Comparison of ENCODE assay signal across 13 cellular contexts in genomic region chr6:379367-380181, GRCh38. TPM values are rescaled to one million over a fixed set of nuclear protein-coding genes. Genes with fewer than 3 reads are reported as not detected.
DNase-seq lines count a peak whose midpoint lies in the region; ATAC-seq, FAIRE-seq and TF ChIP-seq lines count a peak whose summit lies in the region.
"Had no signal": no experiment of that assay in that cellular context is flagged by ENCODE, and none has a peak within 500 bp of the region (broad histone marks: within the 10 kb centered on the region; RNA-seq: fewer than 3 reads in every experiment).

No MANE protein-coding gene starts in this region.

- H3K4me1 ChIP-seq in CD8-positive, alpha-beta memory T cell (ENCODE audit: insufficient read depth, low read length) = no peaks in the 10 kb centered on the region
- H3K4me1 ChIP-seq: sigmoid colon had no signal

- peak; percentile 91 for FAIRE-seq in GM12891 (lab: Jason Lieb, UNC)
- no peak for FAIRE-seq in D721Med (lab: Jason Lieb, UNC)

- no peaks in the 10 kb centered on the region for H3K36me3 Mint-ChIP-seq in activated T-helper 1 cell treated with anti-CD3 and anti-CD28 coated beads, Interleukin-12 subunit alpha, Interleukin-12 subunit beta, Interleukin-2, Interleukin-4 antibody, amounts not matched to agents 30 ng/mL and 10 ng/mL and 1 ng/mL, durations not matched to agents 14 hours and 24 hours and 36 hours (ENCODE audit: low read depth)
- H3K36me3 Mint-ChIP-seq in CD8-positive, alpha-beta memory T cell = no peaks in the 10 kb centered on the region

- no peak overlapping the region for H3K27ac Mint-ChIP-seq in activated T-helper 1 cell treated with anti-CD3 and anti-CD28 coated beads, Interleukin-12 subunit alpha, Interleukin-12 subunit beta, Interleukin-2, Interleukin-4 antibody, amounts not matched to agents 30 ng/mL and 10 ng/mL and 1 ng/mL, durations not matched to agents 14 hours and 24 hours and 36 hours
- peak overlapping the region in 1 of 8 donors; percentile 39 for H3K27ac Mint-ChIP-seq in CD8-positive, alpha-beta memory T cell

- POLR2A ChIA-PET in CD8-positive, alpha-beta memory T cell (lab: Charles Lee) = interaction anchor here (1.1 kb wide), 1 partner anchor 18 kb away, joined by 3 read pairs; no protein-coding TSS in a partner anchor

- intact Hi-C loops in left colon (cut with DNase I, micrococcal nuclease) = no loop called here
- intact Hi-C loops in activated T-helper 1 cell treated with anti-CD3 and anti-CD28 coated beads, Interleukin-12 subunit alpha, Interleukin-12 subunit beta, Interleukin-2, Interleukin-4 antibody, amounts not matched to agents 30 ng/mL and 10 ng/mL and 1 ng/mL, durations not matched to agents 14 hours and 24 hours and 36 hours (cut with micrococcal nuclease) = no loop called here

- H3K4me1 Mint-ChIP-seq in activated T-helper 1 cell treated with anti-CD3 and anti-CD28 coated beads, Interleukin-12 subunit alpha, Interleukin-12 subunit beta, Interleukin-2, Interleukin-4 antibody, amounts not matched to agents 30 ng/mL and 10 ng/mL and 1 ng/mL, durations not matched to agents 14 hours and 24 hours and 36 hours (ENCODE audit: low read depth) = peaks cover 13% of the 10 kb centered on the region
- H3K4me1 Mint-ChIP-seq in CD8-positive, alpha-beta memory T cell = peaks cover 0 to 6% (median 5%) of the 10 kb centered on the region in 3 donors

- no peak overlapping the region for H3K4me3 ChIP-seq in CD8-positive, alpha-beta memory T cell (ENCODE audit: low read length)
- H3K4me3 ChIP-seq: sigmoid colon had no signal

- no peak overlapping the region for H3K27ac ChIP-seq in CD8-positive, alpha-beta memory T cell (ENCODE audit: low read depth, low read length)
- H3K27ac ChIP-seq: sigmoid colon had no signal

- no peaks in the 10 kb centered on the region for H3K9me3 ChIP-seq in CD8-positive, alpha-beta memory T cell (ENCODE audit: low read length)
- H3K9me3 ChIP-seq: sigmoid colon had no signal

- no peaks in the 10 kb centered on the region for H3K9me3 Mint-ChIP-seq in activated T-helper 1 cell treated with anti-CD3 and anti-CD28 coated beads, Interleukin-12 subunit alpha, Interleukin-12 subunit beta, Interleukin-2, Interleukin-4 antibody, amounts not matched to agents 30 ng/mL and 10 ng/mL and 1 ng/mL, durations not matched to agents 14 hours and 24 hours and 36 hours
- peaks cover 0 to 3% (median 2%) of the 10 kb centered on the region in 5 donors for H3K9me3 Mint-ChIP-seq in CD8-positive, alpha-beta memory T cell

- DNase-seq in GM12891 (ENCODE audit: insufficient read length, low spot score) (no peak), left colon (peak; percentile 31 to 43), D721Med (ENCODE audit: insufficient read length, low spot score) (no peak)
- DNase-seq in activated T-helper 1 cell treated with anti-CD3 and anti-CD28 coated beads, Interleukin-12 subunit alpha, Interleukin-12 subunit beta, Interleukin-2, Interleukin-4 antibody, amounts not matched to agents 30 ng/mL and 10 ng/mL and 1 ng/mL, durations not matched to agents 14 hours and 24 hours and 36 hours (ENCODE audit: low spot score) = no peak
- DNase-seq in CD8-positive, alpha-beta memory T cell = no peak
- DNase-seq: activated T-cell treated with anti-CD3 and anti-CD28 coated beads, Interleukin-2, amount 50 U/mL, for 1 hour; midbrain; NCI-H2029; sigmoid colon had no signal

- CTCF ChIA-PET in CD8-positive, alpha-beta memory T cell (lab: Charles Lee) = interaction anchor here (1.6 kb wide), 1 partner anchor 11 kb away, joined by 3 read pairs; no protein-coding TSS in a partner anchor

- TF ChIP-seq CTCF in D721Med (IDR thresholded peaks at IDR 0.05; ENCODE audit: insufficient read depth, missing control alignments) = no peak

- no peak for TF ChIP-seq POLR2A in GM12891 (IDR thresholded peaks at IDR 0.05; ENCODE audit: low read depth, low read length)

- ATAC-seq in GM21447 (IDR thresholded peaks at IDR 0.05; ENCODE audit: unreplicated experiment) = peak; percentile 73
- ATAC-seq in HG03378 (IDR thresholded peaks at IDR 0.05; ENCODE audit: unreplicated experiment) = peak; percentile 49
- ATAC-seq in left colon = peak; percentile 51
- no peak for ATAC-seq in GM21390 (IDR thresholded peaks at IDR 0.05; ENCODE audit: unreplicated experiment)

- H3K4me3 Mint-ChIP-seq in activated T-helper 1 cell treated with anti-CD3 and anti-CD28 coated beads, Interleukin-12 subunit alpha, Interleukin-12 subunit beta, Interleukin-2, Interleukin-4 antibody, amounts not matched to agents 30 ng/mL and 10 ng/mL and 1 ng/mL, durations not matched to agents 14 hours and 24 hours and 36 hours = no peak overlapping the region
- no peak overlapping the region for H3K4me3 Mint-ChIP-seq in CD8-positive, alpha-beta memory T cell

- H3K36me3 ChIP-seq in CD8-positive, alpha-beta memory T cell (ENCODE audit: insufficient read depth, low read length) = no peaks in the 10 kb centered on the region
- H3K36me3 ChIP-seq: sigmoid colon had no signal

- peaks cover 7% of the 10 kb centered on the region for H3K27me3 Mint-ChIP-seq in activated T-helper 1 cell treated with anti-CD3 and anti-CD28 coated beads, Interleukin-12 subunit alpha, Interleukin-12 subunit beta, Interleukin-2, Interleukin-4 antibody, amounts not matched to agents 30 ng/mL and 10 ng/mL and 1 ng/mL, durations not matched to agents 14 hours and 24 hours and 36 hours (ENCODE audit: insufficient read depth)
- peaks cover 5 to 52% of the 10 kb centered on the region in 2 donors for H3K27me3 Mint-ChIP-seq in CD8-positive, alpha-beta memory T cell

- no peaks in the 10 kb centered on the region for H3K27me3 ChIP-seq in CD8-positive, alpha-beta memory T cell (ENCODE audit: insufficient read depth, low read length, poor library complexity, severe bottlenecking)

TF ChIP-seq in GM12891, 5 proteins besides CTCF, POLR2A, EP300 and RAD21:
- no peak for TF ChIP-seq POU2F2 (IDR thresholded peaks at IDR 0.05; ENCODE audit: low read depth, low read length)
- TF ChIP-seq PAX5 (IDR thresholded peaks at IDR 0.05; ENCODE audit: insufficient read depth, low read length, severe bottlenecking) = no peak
- TF ChIP-seq TAF1 (IDR thresholded peaks at IDR 0.05; ENCODE audit: low read depth, low read length) = no peak
- TF ChIP-seq SPI1 (IDR thresholded peaks at IDR 0.05; ENCODE audit: low read depth, low read length) = peak; percentile 75
- TF ChIP-seq POLR2AphosphoS5 (IDR thresholded peaks at IDR 0.05; ENCODE audit: low read depth, low read length) = no peak

RNA-seq across cellular contexts. Expression of gene IRF4, which starts 12.0 kb away (rescaled TPM):
- polyA plus RNA-seq in GM12891 (2012; ENCODE audit: low read depth, missing spikeins) = 240 TPM
- total RNA-seq in left colon = 10 to 100 TPM in 1 of 2 donors, 1 to 10 TPM in 1; 5.0 to 11.0 TPM
- total RNA-seq in activated T-helper 1 cell treated with anti-CD3 and anti-CD28 coated beads, Interleukin-12 subunit alpha, Interleukin-12 subunit beta, Interleukin-2, Interleukin-4 antibody, amounts not matched to agents 30 ng/mL and 10 ng/mL and 1 ng/mL, durations not matched to agents 14 hours and 24 hours and 36 hours = 911 and 929 TPM in 2 replicates
- 100 to 1,000 TPM; 700 to 703 TPM for total RNA-seq in CD8-positive, alpha-beta memory T cell
- polyA plus RNA-seq in CD8-positive, alpha-beta memory T cell = 3.4 TPM
- total RNA-seq: G401 had no signal

Comparison
In these comparisons a context has a peak if more than half of its experiments do, and no peak if none do; other contexts are left out.
1. DNase-seq: peak in left colon (2 of 2); none in GM12891 (single experiment), D721Med (single experiment), activated T-helper 1 cell treated with anti-CD3 and anti-CD28 coated beads, Interleukin-12 subunit alpha, Interleukin-12 subunit beta, Interleukin-2, Interleukin-4 antibody, amounts not matched to agents 30 ng/mL and 10 ng/mL and 1 ng/mL, durations not matched to agents 14 hours and 24 hours and 36 hours (single experiment) and CD8-positive, alpha-beta memory T cell (0 of 5).
2. RNA of gene IRF4, which starts 12.0 kb away (total RNA-seq): 911 to 929 TPM in activated T-helper 1 cell treated with anti-CD3 and anti-CD28 coated beads, Interleukin-12 subunit alpha, Interleukin-12 subunit beta, Interleukin-2, Interleukin-4 antibody, amounts not matched to agents 30 ng/mL and 10 ng/mL and 1 ng/mL, durations not matched to agents 14 hours and 24 hours and 36 hours and 700 to 703 TPM in CD8-positive, alpha-beta memory T cell; 5.0 to 11.0 TPM in left colon; every median in the first group is over 10 times any median in the second.